ENCODE assay signal across 24 cellular contexts in the genomic region with DNA sequence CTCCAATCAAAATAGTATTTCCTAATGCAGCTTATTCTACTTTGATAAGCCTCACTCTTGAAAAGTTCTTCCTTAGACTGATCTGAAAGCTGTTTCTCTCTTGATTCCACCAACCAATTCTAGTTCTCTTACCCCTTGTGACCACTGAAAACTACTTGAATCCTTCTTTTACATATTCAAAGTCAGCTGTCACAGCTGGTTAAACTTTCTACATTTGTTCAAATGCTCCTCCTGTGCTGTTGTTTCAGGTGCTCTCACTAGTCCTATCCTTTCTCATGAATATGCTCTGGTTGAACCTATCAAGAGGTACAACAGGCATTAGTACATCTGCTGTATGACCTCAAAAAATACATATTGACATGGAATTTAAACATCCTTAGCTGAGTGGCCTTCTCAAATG.
"Had no signal": no experiment of that assay in that cellular context is flagged by ENCODE, and none has a peak within 500 bp of the region (broad histone marks: within the 10 kb centered on the region; RNA-seq: fewer than 3 reads in every experiment).

No MANE protein-coding gene starts in this region.

- H3K9me3 Mint-ChIP-seq: activated CD4-positive, alpha-beta T cell treated with anti-CD3 and anti-CD28 coated beads, Interleukin-2, amount 10 ng/mL, durations not matched to agents 7 days and 5 days; activated CD8-positive, alpha-beta T cell treated with anti-CD3 and anti-CD28 coated beads for 36 hours; activated naive CD4-positive, alpha-beta T cell treated with anti-CD3 and anti-CD28 coated beads, Interleukin-2, amount 50 U/mL, for 24 hours; activated naive CD8-positive, alpha-beta T cell treated with anti-CD3 and anti-CD28 coated beads, Interleukin-2, amount 50 U/mL, for 24 hours; activated T-helper 2 cell treated with anti-CD3 and anti-CD28 coated beads, Interferon-gamma antibody, Interleukin-2, Interleukin-4, amounts not matched to agents 10 μg/mL and 5 μg/mL and 100 μg/mL, durations not matched to agents 14 hours and 24 hours and 36 hours; nephron had no signal

- H3K4me1 ChIP-seq: breast epithelium, right lobe of liver, tibial nerve had no signal

- H3K27ac Mint-ChIP-seq: activated CD4-positive, alpha-beta T cell treated with anti-CD3 and anti-CD28 coated beads, Interleukin-2, amount 10 ng/mL, durations not matched to agents 7 days and 5 days; activated CD8-positive, alpha-beta memory T cell treated with anti-CD3 and anti-CD28 coated beads, Interleukin-2, amount 10 ng/mL, durations not matched to agents 7 days and 5 days; activated CD8-positive, alpha-beta T cell treated with anti-CD3 and anti-CD28 coated beads for 36 hours; activated naive CD4-positive, alpha-beta T cell treated with anti-CD3 and anti-CD28 coated beads, Interleukin-2, amount 50 U/mL, for 24 hours; activated naive CD8-positive, alpha-beta T cell treated with anti-CD3 and anti-CD28 coated beads, Interleukin-2, amount 50 U/mL, for 24 hours; activated T-helper 2 cell treated with anti-CD3 and anti-CD28 coated beads, Interferon-gamma antibody, Interleukin-2, Interleukin-4, amounts not matched to agents 10 μg/mL and 5 μg/mL and 100 μg/mL, durations not matched to agents 14 hours and 24 hours and 36 hours; nephron had no signal

- H3K27ac ChIP-seq: breast epithelium, right lobe of liver, tibial nerve, VCaP had no signal

- DNase-seq: activated CD4-positive, alpha-beta T cell treated with anti-CD3 and anti-CD28 coated beads, Interleukin-2, amount 10 ng/mL, durations not matched to agents 7 days and 5 days; activated CD8-positive, alpha-beta memory T cell treated with anti-CD3 and anti-CD28 coated beads, Interleukin-2, amount 10 ng/mL, durations not matched to agents 7 days and 5 days; activated CD8-positive, alpha-beta T cell treated with anti-CD3 and anti-CD28 coated beads for 36 hours; activated naive CD8-positive, alpha-beta T cell treated with anti-CD3 and anti-CD28 coated beads, Interleukin-2, amount 50 U/mL, for 24 hours; activated T-cell treated with anti-CD3 and anti-CD28 coated beads, Interleukin-2, amount 50 U/mL, for 48 hours; central memory CD4-positive, alpha-beta T cell; foreskin fibroblast; head of caudate nucleus; hippocampal formation; left ventricle myocardium superior; mucosa of descending colon; posterior cingulate gyrus; right lobe of liver; stimulated activated CD4-positive, alpha-beta T cell treated with anti-CD3 and anti-CD28 coated beads, Interleukin-2, amount 100 ng/mL, for 48 hours; stimulated activated naive CD4-positive, alpha-beta T cell treated with Interleukin-2 at 50 U/mL for 16 hours; T-helper 9 cell had no signal

- H3K36me3 ChIP-seq: breast epithelium, right lobe of liver, tibial nerve had no signal

- H3K9me3 ChIP-seq: breast epithelium, mucosa of descending colon, right lobe of liver, tibial nerve had no signal

- H3K4me1 Mint-ChIP-seq: activated CD4-positive, alpha-beta T cell treated with anti-CD3 and anti-CD28 coated beads, Interleukin-2, amount 10 ng/mL, durations not matched to agents 7 days and 5 days; activated CD8-positive, alpha-beta memory T cell treated with anti-CD3 and anti-CD28 coated beads, Interleukin-2, amount 10 ng/mL, durations not matched to agents 7 days and 5 days; activated naive CD4-positive, alpha-beta T cell treated with anti-CD3 and anti-CD28 coated beads, Interleukin-2, amount 50 U/mL, for 24 hours; activated naive CD8-positive, alpha-beta T cell treated with anti-CD3 and anti-CD28 coated beads, Interleukin-2, amount 50 U/mL, for 24 hours; nephron had no signal

- ATAC-seq: activated CD4-positive, CD25-positive, alpha-beta regulatory T cell treated with anti-CD3 and anti-CD28 coated beads, Interleukin-2, amount 50 U/mL, for 24 hours; activated CD8-positive, alpha-beta memory T cell treated with anti-CD3 and anti-CD28 coated beads, Interleukin-2, amount 10 ng/mL, durations not matched to agents 7 days and 5 days; activated CD8-positive, alpha-beta T cell treated with anti-CD3 and anti-CD28 coated beads for 36 hours; activated naive CD8-positive, alpha-beta T cell treated with anti-CD3 and anti-CD28 coated beads, Interleukin-2, amount 50 U/mL, for 24 hours; esophagus mucosa; left ventricle myocardium superior; mucosa of descending colon; right lobe of liver had no signal

- H3K4me3 Mint-ChIP-seq: activated CD4-positive, alpha-beta T cell treated with anti-CD3 and anti-CD28 coated beads, Interleukin-2, amount 10 ng/mL, durations not matched to agents 7 days and 5 days; activated CD8-positive, alpha-beta memory T cell treated with anti-CD3 and anti-CD28 coated beads, Interleukin-2, amount 10 ng/mL, durations not matched to agents 7 days and 5 days; activated CD8-positive, alpha-beta T cell treated with anti-CD3 and anti-CD28 coated beads for 36 hours; activated naive CD4-positive, alpha-beta T cell treated with anti-CD3 and anti-CD28 coated beads, Interleukin-2, amount 50 U/mL, for 24 hours; activated naive CD8-positive, alpha-beta T cell treated with anti-CD3 and anti-CD28 coated beads, Interleukin-2, amount 50 U/mL, for 24 hours; nephron had no signal

- H3K27me3 ChIP-seq: breast epithelium, right lobe of liver, tibial nerve had no signal

- H3K4me3 ChIP-seq: breast epithelium, mucosa of descending colon, right lobe of liver, tibial nerve had no signal

- H3K27me3 Mint-ChIP-seq: activated CD4-positive, alpha-beta T cell treated with anti-CD3 and anti-CD28 coated beads, Interleukin-2, amount 10 ng/mL, durations not matched to agents 7 days and 5 days; activated CD8-positive, alpha-beta memory T cell treated with anti-CD3 and anti-CD28 coated beads, Interleukin-2, amount 10 ng/mL, durations not matched to agents 7 days and 5 days; activated naive CD8-positive, alpha-beta T cell treated with anti-CD3 and anti-CD28 coated beads, Interleukin-2, amount 50 U/mL, for 24 hours had no signal

- H3K36me3 Mint-ChIP-seq: activated CD8-positive, alpha-beta memory T cell treated with anti-CD3 and anti-CD28 coated beads, Interleukin-2, amount 10 ng/mL, durations not matched to agents 7 days and 5 days; activated naive CD4-positive, alpha-beta T cell treated with anti-CD3 and anti-CD28 coated beads, Interleukin-2, amount 50 U/mL, for 24 hours had no signal
